Comparison of ENCODE assay signal across 3 cellular contexts in genomic region chr2:119376406-119376805, GRCh38. TPM values are rescaled to one million over a fixed set of nuclear protein-coding genes. Genes with fewer than 3 reads are reported as not detected.
"Had no signal": no experiment of that assay in that cellular context is flagged by ENCODE, and none has a peak within 500 bp of the region (broad histone marks: within the 10 kb centered on the region; RNA-seq: fewer than 3 reads in every experiment).

No MANE protein-coding gene starts in this region.

RNA-seq across cellular contexts. Expression of gene TMEM37, which starts 55.2 kb away (rescaled TPM):
- total RNA-seq: LHCN-M2, M059J, MCF 10A had no signal
